ENCODE assay signal across 7 cellular contexts in the genomic region with DNA sequence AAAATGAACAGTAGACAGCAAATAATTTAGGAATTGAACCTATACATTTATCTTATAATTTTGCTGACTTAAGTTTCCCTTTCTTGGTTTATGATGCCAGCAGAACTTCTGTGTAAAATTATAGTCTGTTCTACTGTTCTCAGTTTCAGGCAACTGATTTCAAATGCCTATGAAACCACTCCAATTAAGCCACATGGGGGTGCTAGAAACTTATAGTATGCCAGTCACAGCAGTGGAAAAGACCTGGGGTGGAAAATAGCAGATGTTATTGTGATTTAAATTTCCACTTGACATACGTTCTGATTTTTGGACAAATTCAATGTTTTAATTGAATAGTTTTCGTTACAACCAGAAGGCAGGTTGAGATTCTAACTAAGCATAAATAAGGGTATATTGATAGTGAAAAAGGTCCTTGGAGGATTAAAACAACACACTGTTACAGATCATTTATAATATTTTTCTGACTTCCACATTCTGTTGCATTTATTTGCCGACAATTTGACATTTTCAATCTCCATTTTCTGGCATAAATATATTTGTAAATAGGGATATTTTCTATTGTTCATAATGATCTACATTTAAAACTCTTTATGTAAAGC.
A peak's percentile ranks its signal among the peaks of the same experiment; 100 is the strongest.
DNase-seq lines count a peak whose midpoint lies in the region; ATAC-seq and TF ChIP-seq lines count a peak whose summit lies in the region.

No MANE protein-coding gene starts in this region.

- no peak overlapping the region for H3K4me3 Mint-ChIP-seq in stimulated activated naive B cell treated with anti-CD40 and anti-IgM and Interleukin-4, amounts not matched to agents 10 μg/mL and 1 μg/mL and 100 μg/mL, for 72 hours

- peaks cover 0 to 4% of the 10 kb centered on the region in 2 donors for H3K9me3 Mint-ChIP-seq in stimulated activated naive B cell treated with anti-CD40 and anti-IgM and Interleukin-4, amounts not matched to agents 10 μg/mL and 1 μg/mL and 100 μg/mL, for 72 hours

- DNase-seq in GM10248 (ENCODE audit: extremely low spot score): peak; percentile 16
- DNase-seq in H4 (ENCODE audit: low spot score): peak; percentile 35
- peak; percentile 69 for DNase-seq in RKO (ENCODE audit: low spot score)
- peak; percentile 74 for DNase-seq in fibroblast of the aortic adventitia (ENCODE audit: low read depth)
- DNase-seq in stimulated activated naive B cell treated with anti-CD40 and anti-IgM and Interleukin-4, amounts not matched to agents 10 μg/mL and 1 μg/mL and 100 μg/mL, for 72 hours: no peak
- DNase-seq in islet precursor cell: no peak

- TF ChIP-seq CTCF in GM10248 (IDR thresholded peaks at IDR 0.05; ENCODE audit: control extremely low read depth, extremely low read depth, low read depth, missing control alignments) (peak; percentile 26), LNCAP (IDR thresholded peaks at IDR 0.05) (peak; percentile 68), fibroblast of the aortic adventitia (IDR thresholded peaks at IDR 0.05; ENCODE audit: insufficient read depth, low read length) (peak; percentile 76)

- CTCF ChIA-PET in GM10248 (lab: Yijun Ruan, JAX): interaction anchor here (1.8 to 1.9 kb wide), 2 partner anchors 9 to 13 kb away, joined by 3 to 7 read pairs; no protein-coding TSS in a partner anchor

- H3K4me1 Mint-ChIP-seq in stimulated activated naive B cell treated with anti-CD40 and anti-IgM and Interleukin-4, amounts not matched to agents 10 μg/mL and 1 μg/mL and 100 μg/mL, for 72 hours: no peaks in the 10 kb centered on the region

- no peak overlapping the region for H3K4me3 ChIP-seq in fibroblast of the aortic adventitia (ENCODE audit: low read depth, low read length)

- H3K27me3 Mint-ChIP-seq in stimulated activated naive B cell treated with anti-CD40 and anti-IgM and Interleukin-4, amounts not matched to agents 10 μg/mL and 1 μg/mL and 100 μg/mL, for 72 hours: peaks cover 0 to 6% of the 10 kb centered on the region in 2 donors

- no peaks in the 10 kb centered on the region for H3K36me3 Mint-ChIP-seq in stimulated activated naive B cell treated with anti-CD40 and anti-IgM and Interleukin-4, amounts not matched to agents 10 μg/mL and 1 μg/mL and 100 μg/mL, for 72 hours

- ATAC-seq in stimulated activated naive B cell treated with anti-CD40 and anti-IgM and Interleukin-4, amounts not matched to agents 10 μg/mL and 1 μg/mL and 100 μg/mL, for 72 hours (replicated peaks): peak; percentile 48 to 57

- POLR2A ChIA-PET in GM10248 (lab: Yijun Ruan, JAX): no interaction called here

- no peak overlapping the region for H3K27ac Mint-ChIP-seq in stimulated activated naive B cell treated with anti-CD40 and anti-IgM and Interleukin-4, amounts not matched to agents 10 μg/mL and 1 μg/mL and 100 μg/mL, for 72 hours

Comparison
In these comparisons a context has a peak if more than half of its experiments do, and no peak if none do; other contexts are left out.
1. DNase-seq: peak in GM10248 (single experiment), H4 (single experiment), RKO (single experiment) and fibroblast of the aortic adventitia (single experiment); none in stimulated activated naive B cell treated with anti-CD40 and anti-IgM and Interleukin-4, amounts not matched to agents 10 μg/mL and 1 μg/mL and 100 μg/mL, for 72 hours (single experiment) and islet precursor cell (single experiment).
2. CTCF ChIP-seq: peak in every context shown above with its lines; median percentile 76 in fibroblast of the aortic adventitia; 68 in LNCAP; 26 in GM10248.